ENCODE assay signal across 18 cellular contexts in genomic region chr7:45927724-45928123, GRCh38. TPM values are rescaled to one million over a fixed set of nuclear protein-coding genes. Genes with fewer than 3 reads are reported as not detected.
"Had no signal": no experiment of that assay in that cellular context is flagged by ENCODE, and none has a peak within 500 bp of the region (broad histone marks: within the 10 kb centered on the region; RNA-seq: fewer than 3 reads in every experiment).

No MANE protein-coding gene starts in this region.

- DNase-seq: activated CD4-positive, alpha-beta T cell treated with anti-CD3 and anti-CD28 coated beads for 36 hours; activated T-cell treated with anti-CD3 and anti-CD28 coated beads, Interleukin-2, amount 50 U/mL, for 24 hours; amniotic stem cell; body of pancreas; central memory CD4-positive, alpha-beta T cell; cortex of kidney; effector CD8-positive, alpha-beta T cell; heart left ventricle; mammary epithelial cell; mucosa of descending colon; stimulated activated CD4-positive, alpha-beta T cell treated with anti-CD3 and anti-CD28 coated beads, Interleukin-4, amount 100 ng/mL, for 24 hours; SW 1271; WERI-Rb-1 had no signal

- H3K36me3 ChIP-seq: heart left ventricle, WERI-Rb-1 had no signal

- H3K4me3 Mint-ChIP-seq: activated CD4-positive, alpha-beta T cell treated with anti-CD3 and anti-CD28 coated beads for 36 hours; activated T-cell treated with anti-CD3 and anti-CD28 coated beads, Interleukin-2, amount 50 U/mL, for 24 hours; nephron had no signal

- H3K27me3 ChIP-seq: body of pancreas had no signal

- H3K27ac ChIP-seq: body of pancreas, heart left ventricle, WERI-Rb-1 had no signal

- H3K9me3 ChIP-seq: body of pancreas, mucosa of descending colon had no signal

- ATAC-seq: activated CD4-positive, alpha-beta T cell treated with anti-CD3 and anti-CD28 coated beads for 36 hours; body of pancreas; heart left ventricle; mucosa of descending colon had no signal

- H3K27ac Mint-ChIP-seq: activated CD4-positive, alpha-beta T cell treated with anti-CD3 and anti-CD28 coated beads for 36 hours; activated T-cell treated with anti-CD3 and anti-CD28 coated beads, Interleukin-2, amount 50 U/mL, for 24 hours; nephron had no signal

- H3K4me3 ChIP-seq: body of pancreas, heart left ventricle, mucosa of descending colon had no signal

RNA-seq across cellular contexts. Expression of gene IGFBP1, which starts 39.4 kb away (rescaled TPM):
- total RNA-seq: activated CD4-positive, alpha-beta T cell treated with anti-CD3 and anti-CD28 coated beads for 36 hours; frontal cortex; mucosa of descending colon; urinary bladder had no signal
- polyA plus RNA-seq: heart left ventricle, mammary epithelial cell had no signal

RNA-seq across cellular contexts. Expression of gene CCDC201, which starts 54.8 kb away (rescaled TPM):
- total RNA-seq: activated CD4-positive, alpha-beta T cell treated with anti-CD3 and anti-CD28 coated beads for 36 hours; body of pancreas; frontal cortex; heart left ventricle; mammary epithelial cell; mucosa of descending colon; omental fat pad; pulmonary artery endothelial cell; urinary bladder had no signal
- polyA plus RNA-seq: heart left ventricle, mammary epithelial cell, urinary bladder had no signal
